In the genomic region with DNA sequence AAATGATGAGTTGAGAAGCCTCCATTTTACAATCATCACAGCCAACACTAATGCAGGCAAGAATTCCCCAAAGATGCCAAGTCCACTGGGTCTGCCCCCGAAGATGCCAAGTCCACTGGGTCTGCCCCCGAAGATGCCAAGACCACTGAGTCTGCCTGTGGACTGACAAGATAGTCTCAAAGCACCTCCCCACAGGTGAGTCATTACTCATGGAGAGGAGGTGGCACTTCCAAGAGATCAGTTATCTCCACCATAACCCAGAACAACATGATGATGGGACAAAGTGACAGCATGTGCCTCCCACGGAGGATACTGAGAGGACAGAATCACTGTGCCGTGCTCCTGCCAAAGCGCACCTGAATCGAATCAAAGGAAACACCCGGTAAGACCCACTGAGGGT, we compare ENCODE assay signal across 10 cellular contexts. TPM values are rescaled to one million over a fixed set of nuclear protein-coding genes. Genes with fewer than 3 reads are reported as not detected.
DNase-seq lines count a peak whose midpoint lies in the region; ATAC-seq, FAIRE-seq and TF ChIP-seq lines count a peak whose summit lies in the region.
"Had no signal": no experiment of that assay in that cellular context is flagged by ENCODE, and none has a peak within 500 bp of the region (broad histone marks: within the 10 kb centered on the region; RNA-seq: fewer than 3 reads in every experiment).

No MANE protein-coding gene starts in this region.

- H3K27ac ChIP-seq in GM12878 (ENCODE audit: control insufficient read depth, insufficient read depth) (no peak overlapping the region), muscle layer of colon (ENCODE audit: low read depth, low read length) (peak overlapping the region; percentile 27), transverse colon (peak overlapping the region; percentile 90 to 99 (median 96))

- TF ChIP-seq POLR2A in GM12878 (IDR thresholded peaks at IDR 0.05; ENCODE audit: low read depth, low read length) (no peak), transverse colon (IDR thresholded peaks at IDR 0.05) (no peak)

- H3K36me3 Mint-ChIP-seq in activated T-cell treated with anti-CD3 and anti-CD28 coated beads, Interleukin-2, amount 50 U/mL, for 4 hours (ENCODE audit: insufficient read depth): peaks cover 12% of the 10 kb centered on the region

- H3K27me3 ChIP-seq in GM12878 (replicated peaks in 1 of 2; ENCODE audit: control insufficient read depth in 2 of 2, insufficient read depth in 2 of 2, low read length in 1 of 2) (no peaks in the 10 kb centered on the region), muscle layer of colon (ENCODE audit: control insufficient read depth in 1 of 2, insufficient read depth in 2 of 2, low read length in 2 of 2) (no peaks in the 10 kb centered on the region), transverse colon (no peaks in the 10 kb centered on the region)

- H3K36me3 ChIP-seq in GM12878 (ENCODE audit: control insufficient read depth in 2 of 2, insufficient read depth in 2 of 2, low read length in 1 of 2): peaks cover 9 to 12% of the 10 kb centered on the region in 2 experiments
- peaks cover 16% of the 10 kb centered on the region for H3K36me3 ChIP-seq in muscle layer of colon (ENCODE audit: insufficient read depth, low read length)
- H3K36me3 ChIP-seq in transverse colon: peaks cover 0 to 12% (median 0%) of the 10 kb centered on the region in 4 donors

- intact Hi-C loops in GM12878 (cut with micrococcal nuclease; ENCODE audit: unreplicated experiment) (no loop called here), transverse colon (cut with DNase I; ENCODE audit: low total_unique reads) (no loop called here)

- in situ Hi-C loops in GM12878 (cut with MboI) (no loop called here), transverse colon (cut with MboI; ENCODE audit: low pct_ligation_motif_present in 1 of 4, low pct_unique_long_range_greater_than_20kb in 1 of 4, low sequenced_read_pairs in 3 of 4) (no loop called here)

- BruUV-seq in GM12878 (replicated peaks; lab: Mats Ljungman, UMichigan): no TSS peak

- H2AFZ ChIP-seq in GM12878 (ENCODE audit: control insufficient read depth, low read depth, low read length): no peak overlapping the region

- H3K9me3 ChIP-seq in GM12878 (replicated peaks; ENCODE audit: control insufficient read depth, insufficient read depth, low read length) (no peaks in the 10 kb centered on the region), muscle layer of colon (ENCODE audit: low read length) (no peaks in the 10 kb centered on the region), transverse colon (no peaks in the 10 kb centered on the region)

- no peaks in the 10 kb centered on the region for H3K9me3 Mint-ChIP-seq in activated T-cell treated with anti-CD3 and anti-CD28 coated beads, Interleukin-2, amount 50 U/mL, for 4 hours

- H3K4me1 ChIP-seq in GM12878 (ENCODE audit: control insufficient read depth, insufficient read depth, low read length) (peaks cover 31% of the 10 kb centered on the region), muscle layer of colon (ENCODE audit: insufficient read depth, low read length) (peaks cover 68% of the 10 kb centered on the region), transverse colon (peaks cover 51 to 75% (median 66%) of the 10 kb centered on the region in 4 donors)

- CTCF ChIA-PET in GM12878 (lab: Yijun Ruan, JAX): no interaction called here

- H3K4me3 ChIP-seq in GM12878 (no peak overlapping the region), muscle layer of colon (ENCODE audit: low read depth in 1 of 2, low read length in 2 of 2) (no peak overlapping the region), transverse colon (no peak overlapping the region)

- peak in 1 of 2 donors; percentile 26 for ATAC-seq in activated T-cell treated with anti-CD3 and anti-CD28 coated beads, Interleukin-2, amount 50 U/mL, for 4 hours
- no peak for ATAC-seq in GM12878
- ATAC-seq in GM21367 (IDR thresholded peaks at IDR 0.05; ENCODE audit: unreplicated experiment): no peak

- RAD21 ChIA-PET in GM12878 (lab: Charles Lee; ENCODE audit: unreplicated experiment): no interaction called here

- TF ChIP-seq EP300 in GM12878 (IDR thresholded peaks at IDR 0.05; ENCODE audit: borderline replicate concordance in 1 of 2, control insufficient read depth in 1 of 2, low read depth in 2 of 2, low read length in 2 of 2) (no peak), transverse colon (IDR thresholded peaks at IDR 0.05; ENCODE audit: low read depth) (no peak)

- H3K4me3 Mint-ChIP-seq in activated T-cell treated with anti-CD3 and anti-CD28 coated beads, Interleukin-2, amount 50 U/mL, for 4 hours: peak overlapping the region; percentile 48

- no peaks in the 10 kb centered on the region for H3K27me3 Mint-ChIP-seq in activated T-cell treated with anti-CD3 and anti-CD28 coated beads, Interleukin-2, amount 50 U/mL, for 4 hours (ENCODE audit: low read depth)

- POLR2A ChIA-PET in GM12878 (lab: Charles Lee): no interaction called here

- WGBS in GM12878 (ENCODE audit: insufficient coverage, insufficient replicate concordance, low lambda C conversion rate, missing lambda C conversion rate): 100% methylated on average over 7 of the region's 7 CpGs
- WGBS in transverse colon (ENCODE audit: low coverage in 1 of 2), 2 donors: 92% methylated on average over 7 of the region's 7 CpGs; no CpG with 5 or more reads in 1 of the 2 donors

- H3K9ac ChIP-seq in GM12878 (ENCODE audit: control insufficient read depth, insufficient read depth, low read length) (no peak overlapping the region), muscle layer of colon (ENCODE audit: low read length) (no peak overlapping the region)

- SMC1A ChIA-PET in GM12878 (lab: Charles Lee; ENCODE audit: uncharacterized antibody, unreplicated experiment): interaction anchor here (0.6 to 1.5 kb wide), 2 partner anchors 59 to 71 kb away, joined by 3 read pairs; no protein-coding TSS in a partner anchor

- TF ChIP-seq RAD21 in GM12878 (IDR thresholded peaks at IDR 0.05; ENCODE audit: insufficient read depth, low read depth, low read length): no peak

- no peak for TF ChIP-seq CTCF in GM12878 (IDR thresholded peaks at IDR 0.05 in 2 of 3, conservative IDR thresholded peaks at IDR 0.05 in 1 of 3; ENCODE audit: control insufficient read depth in 2 of 3, extremely low read depth in 1 of 3, insufficient read depth in 1 of 3, low read depth in 3 of 3, low read length in 3 of 3)
- no peak for TF ChIP-seq CTCF in transverse colon (IDR thresholded peaks at IDR 0.05)

- FAIRE-seq in GM12878 (lab: Jason Lieb, UNC): no peak

- DNase-seq in activated T-cell treated with anti-CD3 and anti-CD28 coated beads, Interleukin-2, amount 50 U/mL, for 4 hours: no peak
- DNase-seq in activated T-cell treated with anti-CD3 and anti-CD28 coated beads, Interleukin-2, amount 50 U/mL, for 1 hour: no peak
- DNase-seq in GM12878 (ENCODE audit: low read depth, low spot score): no peak
- DNase-seq in transverse colon: no peak
- no peak for DNase-seq in NCI-H1436 treated with DMSO at 0.1 percent for 48 hours (lab: John Stamatoyannopoulos, UW)
- no peak for DNase-seq in central memory CD4-positive, alpha-beta T cell
- DNase-seq: NCI-H1417 had no signal

- peaks cover 76% of the 10 kb centered on the region for H3K79me2 ChIP-seq in GM12878 (ENCODE audit: control insufficient read depth, insufficient read depth, low read length)

- peak overlapping the region; percentile 50 for H3K4me2 ChIP-seq in GM12878 (ENCODE audit: control insufficient read depth, insufficient read depth)

- peaks cover 14% of the 10 kb centered on the region for H4K20me1 ChIP-seq in GM12878 (ENCODE audit: control insufficient read depth, insufficient read depth)

- H3K4me1 Mint-ChIP-seq in activated T-cell treated with anti-CD3 and anti-CD28 coated beads, Interleukin-2, amount 50 U/mL, for 4 hours (ENCODE audit: low read depth): peaks cover 77% of the 10 kb centered on the region

RNA-seq across cellular contexts. Expression of a gene that starts 4.8 kb away (rescaled TPM):
- total RNA-seq in activated T-cell treated with anti-CD3 and anti-CD28 coated beads, Interleukin-2, amount 50 U/mL, for 4 hours: 10 to 100 TPM; 33.8 to 37.6 (median 34.6) TPM
- total RNA-seq in GM12878 (2013; cell fraction: nucleolus; rRNA removed): 40.3 and 40.4 TPM in 2 replicates
- 46.9 and 48.0 TPM in 2 replicates for total RNA-seq in GM12878 (2014; rRNA removed)
- total RNA-seq in GM12878 (2014; rRNA removed; fragmentation: Illumina TruSeq; extraction: Trizol): 30.2 and 33.4 TPM in 2 replicates
- 45.5 and 46.7 TPM in 2 replicates for total RNA-seq in GM12878 (2021)
- polyA plus RNA-seq in GM12878 (2011; ENCODE audit: low read depth): 19.6 TPM
- polyA plus RNA-seq in GM12878 (2011; rRNA removed): 44.2 and 49.2 TPM in 2 replicates
- polyA plus RNA-seq in GM12878 (2011; cell fraction: cytosol; rRNA removed): 39.6 and 41.6 TPM in 2 replicates
- polyA plus RNA-seq in GM12878 (2011; cell fraction: nucleus; rRNA removed): 46.1 and 56.8 TPM in 2 replicates
- polyA plus RNA-seq in GM12878 (2012): 28.3 and 33.6 TPM in 2 replicates
- 33.2 and 33.8 TPM in 2 replicates for polyA plus RNA-seq in GM12878 (2014; fragmentation: Illumina TruSeq; extraction: Trizol)
- polyA plus RNA-seq in GM12878 (2014; fragmentation: Nextera tagmentation; extraction: Ambion mirVana): 10 to 100 TPM in 1 of 2 experiments, 1 to 10 TPM in 1; 2.4 to 10.4 TPM
- polyA plus RNA-seq in GM12878 (2014; rRNA removed): 39.3 and 43.4 TPM in 2 replicates
- 10 to 100 TPM; 49.5 to 56.4 TPM for polyA plus RNA-seq in GM12878 (2016; fragmentation: Nextera tagmentation; extraction: Ambion mirVana)
- 19.2 and 29.2 TPM in 2 replicates for polyA minus RNA-seq in GM12878 (2011; rRNA and poly(A)+ RNA removed)
- 16.7 and 22.1 TPM in 2 replicates for polyA minus RNA-seq in GM12878 (2011; cell fraction: cytosol; rRNA and poly(A)+ RNA removed)
- 11.8 and 15.6 TPM in 2 replicates for polyA minus RNA-seq in GM12878 (2011; cell fraction: nucleus; rRNA and poly(A)+ RNA removed)
- 100 to 1,000 TPM; 157 to 552 (median 288) TPM for total RNA-seq in transverse colon

RNA-seq across cellular contexts. Expression of a gene that starts 50.8 kb away (rescaled TPM):
- 100 to 1,000 TPM in 1 of 3 donors, 10 to 100 TPM in 2; 87.0 to 107 (median 93.4) TPM for total RNA-seq in activated T-cell treated with anti-CD3 and anti-CD28 coated beads, Interleukin-2, amount 50 U/mL, for 4 hours
- 19.0 and 22.2 TPM in 2 replicates for total RNA-seq in GM12878 (2013; cell fraction: nucleolus; rRNA removed)
- 67.5 and 77.0 TPM in 2 replicates for total RNA-seq in GM12878 (2014; rRNA removed)
- total RNA-seq in GM12878 (2014; rRNA removed; fragmentation: Illumina TruSeq; extraction: Trizol): 70.3 and 74.3 TPM in 2 replicates
- total RNA-seq in GM12878 (2021): 85.9 and 91.3 TPM in 2 replicates
- 60.5 TPM for polyA plus RNA-seq in GM12878 (2011; ENCODE audit: low read depth)
- polyA plus RNA-seq in GM12878 (2011; rRNA removed): 106 and 119 TPM in 2 replicates
- polyA plus RNA-seq in GM12878 (2011; cell fraction: cytosol; rRNA removed): 120 and 127 TPM in 2 replicates
- 42.9 and 57.8 TPM in 2 replicates for polyA plus RNA-seq in GM12878 (2011; cell fraction: nucleus; rRNA removed)
- 70.8 and 81.7 TPM in 2 replicates for polyA plus RNA-seq in GM12878 (2012)
- 80.0 and 88.4 TPM in 2 replicates for polyA plus RNA-seq in GM12878 (2014; fragmentation: Illumina TruSeq; extraction: Trizol)
- polyA plus RNA-seq in GM12878 (2014; fragmentation: Nextera tagmentation; extraction: Ambion mirVana): 10 to 100 TPM; 14.3 to 33.0 TPM
- 91.3 and 98.3 TPM in 2 replicates for polyA plus RNA-seq in GM12878 (2014; rRNA removed)
- 100 to 1,000 TPM; 164 TPM for polyA plus RNA-seq in GM12878 (2016; fragmentation: Nextera tagmentation; extraction: Ambion mirVana)
- polyA minus RNA-seq in GM12878 (2011; rRNA and poly(A)+ RNA removed): 62.3 and 66.9 TPM in 2 replicates
- polyA minus RNA-seq in GM12878 (2011; cell fraction: cytosol; rRNA and poly(A)+ RNA removed): 31.8 and 32.6 TPM in 2 replicates
- polyA minus RNA-seq in GM12878 (2011; cell fraction: nucleus; rRNA and poly(A)+ RNA removed): 12.9 and 17.7 TPM in 2 replicates
- 10 to 100 TPM; 18.3 to 56.7 (median 38.1) TPM for total RNA-seq in transverse colon

RNA-seq across cellular contexts. Expression of a gene that starts 52.0 kb away (rescaled TPM):
- total RNA-seq in activated T-cell treated with anti-CD3 and anti-CD28 coated beads, Interleukin-2, amount 50 U/mL, for 4 hours: 100 to 1,000 TPM; 175 to 195 (median 180) TPM
- total RNA-seq in GM12878 (2013; cell fraction: nucleolus; rRNA removed): 316 and 431 TPM in 2 replicates
- total RNA-seq in GM12878 (2014; rRNA removed) (85.3 and 101 TPM in 2 replicates), GM12878 (2014; rRNA removed; fragmentation: Illumina TruSeq; extraction: Trizol) (25.2 and 31.3 TPM in 2 replicates), GM12878 (2021) (162 and 172 TPM in 2 replicates), transverse colon (10 to 100 TPM; 14.2 to 32.4 (median 24.9) TPM)
- 46.7 TPM for polyA plus RNA-seq in GM12878 (2011; ENCODE audit: low read depth)
- polyA plus RNA-seq in GM12878 (2011; rRNA removed) (31.3 and 57.2 TPM in 2 replicates), GM12878 (2014; fragmentation: Illumina TruSeq; extraction: Trizol) (17.2 and 38.7 TPM in 2 replicates), GM12878 (2014; fragmentation: Nextera tagmentation; extraction: Ambion mirVana) (10 to 100 TPM in 1 of 2 experiments, 1 to 10 TPM in 1; 8.0 to 19.8 TPM), GM12878 (2014; rRNA removed) (60.6 and 67.5 TPM in 2 replicates), GM12878 (2016; fragmentation: Nextera tagmentation; extraction: Ambion mirVana) (100 to 1,000 TPM; 120 to 128 TPM)
- polyA plus RNA-seq in GM12878 (2011; cell fraction: cytosol; rRNA removed): 131 and 135 TPM in 2 replicates
- polyA plus RNA-seq in GM12878 (2011; cell fraction: nucleus; rRNA removed): 271 and 308 TPM in 2 replicates
- 78.4 and 88.1 TPM in 2 replicates for polyA plus RNA-seq in GM12878 (2012)
- polyA minus RNA-seq in GM12878 (2011; rRNA and poly(A)+ RNA removed): 34.5 and 84.6 TPM in 2 replicates
- polyA minus RNA-seq in GM12878 (2011; cell fraction: cytosol; rRNA and poly(A)+ RNA removed): 49.2 and 68.0 TPM in 2 replicates
- 58.9 and 82.0 TPM in 2 replicates for polyA minus RNA-seq in GM12878 (2011; cell fraction: nucleus; rRNA and poly(A)+ RNA removed)
- total RNA-seq: RPMI7951 had no signal
